ENCODE assay signal across 9 cellular contexts in genomic region chr10:123997486-123998196, GRCh38.
DNase-seq lines count a peak whose midpoint lies in the region; ATAC-seq and TF ChIP-seq lines count a peak whose summit lies in the region.
"Had no signal": no experiment of that assay in that cellular context is flagged by ENCODE, and none has a peak within 500 bp of the region (broad histone marks: within the 10 kb centered on the region; RNA-seq: fewer than 3 reads in every experiment).

No MANE protein-coding gene starts in this region.

- POLR2A ChIA-PET in naive thymus-derived CD4-positive, alpha-beta T cell (lab: Charles Lee) = no interaction called here

- H3K9me3 ChIP-seq in BLaER1 = no peaks in the 10 kb centered on the region
- H3K9me3 ChIP-seq in naive thymus-derived CD4-positive, alpha-beta T cell (ENCODE audit: control insufficient read depth in 2 of 3, low read length in 3 of 3) = no peaks in the 10 kb centered on the region

- no peaks in the 10 kb centered on the region for H3K36me3 Mint-ChIP-seq in naive thymus-derived CD4-positive, alpha-beta T cell
- H3K36me3 Mint-ChIP-seq in progenitor cell of endocrine pancreas (ENCODE audit: insufficient read depth) = no peaks in the 10 kb centered on the region
- no peaks in the 10 kb centered on the region for H3K36me3 Mint-ChIP-seq in GM23338 (ENCODE audit: low read depth)

- H4K20me1 ChIP-seq in BLaER1 (peaks cover 59% of the 10 kb centered on the region), GM23338 (replicated peaks; ENCODE audit: insufficient read depth) (no peaks in the 10 kb centered on the region)

- H3K27me3 ChIP-seq in BLaER1 (no peaks in the 10 kb centered on the region), GM23338 (ENCODE audit: insufficient read depth) (peaks cover 17% of the 10 kb centered on the region)
- H3K27me3 ChIP-seq in naive thymus-derived CD4-positive, alpha-beta T cell (ENCODE audit: control insufficient read depth in 2 of 2, insufficient read depth in 2 of 2, low read length in 2 of 2) = peaks cover 0 to 17% of the 10 kb centered on the region in 2 donors

- H3K4me3 Mint-ChIP-seq in naive thymus-derived CD4-positive, alpha-beta T cell = no peak overlapping the region
- no peak overlapping the region for H3K4me3 Mint-ChIP-seq in progenitor cell of endocrine pancreas (ENCODE audit: low read depth)
- H3K4me3 Mint-ChIP-seq in GM23338 = no peak overlapping the region
- H3K4me3 Mint-ChIP-seq: activated T-cell treated with anti-CD3 and anti-CD28 coated beads, Interleukin-2, amount 50 U/mL, for 72 hours had no signal

- H3K9me2 ChIP-seq in GM23338 (ENCODE audit: insufficient read depth) = no peaks in the 10 kb centered on the region

- CTCF ChIA-PET in naive thymus-derived CD4-positive, alpha-beta T cell (lab: Charles Lee) = interaction anchor here (0.7 to 4.6 kb wide), 2 partner anchors 191 to 393 kb away, joined by 3 to 91 read pairs; no protein-coding TSS in a partner anchor

- H3K4me3 ChIP-seq in BLaER1 (no peak overlapping the region), epithelial cell of esophagus (ENCODE audit: low read length) (no peak overlapping the region), GM23338 (no peak overlapping the region)
- no peak overlapping the region for H3K4me3 ChIP-seq in naive thymus-derived CD4-positive, alpha-beta T cell (ENCODE audit: low read length)

- intact Hi-C loops in naive thymus-derived CD4-positive, alpha-beta T cell (cut with micrococcal nuclease) = loop anchor here (10.0 kb wide), 2 partner anchors 747 to 827 kb away; partner anchors contain the start of gene FAM53B (in 1 of the 2)

- peak; percentile 76 for ATAC-seq in naive thymus-derived CD4-positive, alpha-beta T cell
- no peak for ATAC-seq in GM23338

- TF ChIP-seq CTCF in epithelial cell of esophagus (IDR thresholded peaks at IDR 0.05; ENCODE audit: insufficient read depth, low read depth, low read length, missing control alignments) (no peak), progenitor cell of endocrine pancreas (IDR thresholded peaks at IDR 0.05; ENCODE audit: unreplicated experiment) (no peak), GM23338 (conservative IDR thresholded peaks at IDR 0.05; ENCODE audit: low read depth in 2 of 2) (no peak)

- no peak overlapping the region for H3K27ac Mint-ChIP-seq in naive thymus-derived CD4-positive, alpha-beta T cell
- H3K27ac Mint-ChIP-seq in progenitor cell of endocrine pancreas = no peak overlapping the region
- no peak overlapping the region for H3K27ac Mint-ChIP-seq in GM23338
- H3K27ac Mint-ChIP-seq: activated T-cell treated with anti-CD3 and anti-CD28 coated beads, Interleukin-2, amount 50 U/mL, for 72 hours had no signal

- H3K27me3 Mint-ChIP-seq in naive thymus-derived CD4-positive, alpha-beta T cell = peaks cover 29 to 49% (median 35%) of the 10 kb centered on the region in 5 donors
- H3K27me3 Mint-ChIP-seq in progenitor cell of endocrine pancreas = peaks cover 47% of the 10 kb centered on the region
- H3K27me3 Mint-ChIP-seq in GM23338 (ENCODE audit: insufficient read depth, low read depth, poor library complexity) = peaks cover 37% of the 10 kb centered on the region

- H3K4me2 ChIP-seq in BLaER1 (peak overlapping the region; percentile 9; the same call in 1 of the 2 replicates), GM23338 (no peak overlapping the region)

- H3K9me3 Mint-ChIP-seq in naive thymus-derived CD4-positive, alpha-beta T cell = peaks cover 0 to 2% (median 0%) of the 10 kb centered on the region in 11 donors
- H3K9me3 Mint-ChIP-seq in progenitor cell of endocrine pancreas (ENCODE audit: low read depth) (no peaks in the 10 kb centered on the region), GM23338 (no peaks in the 10 kb centered on the region)
- H3K9me3 Mint-ChIP-seq: activated T-cell treated with anti-CD3 and anti-CD28 coated beads, Interleukin-2, amount 50 U/mL, for 72 hours had no signal

- H3K27ac ChIP-seq in BLaER1 (no peak overlapping the region), GM23338 (ENCODE audit: low read depth) (no peak overlapping the region)
- H3K27ac ChIP-seq in naive thymus-derived CD4-positive, alpha-beta T cell (ENCODE audit: low read depth, low read length) = no peak overlapping the region

- H3K36me3 ChIP-seq in BLaER1 = 0 out of 2 replicates have a peak, but pooled peaks cover 6% of the 10 kb centered on the region
- H3K36me3 ChIP-seq in naive thymus-derived CD4-positive, alpha-beta T cell (ENCODE audit: control insufficient read depth in 2 of 3, insufficient read depth in 3 of 3, low read length in 3 of 3) = no peaks in the 10 kb centered on the region
- H3K36me3 ChIP-seq in GM23338 (ENCODE audit: insufficient read depth) = no peaks in the 10 kb centered on the region

- no peaks in the 10 kb centered on the region for H3F3A ChIP-seq in GM23338 (replicated peaks; ENCODE audit: low read depth)

- no peaks in the 10 kb centered on the region for H3K79me2 ChIP-seq in GM23338 (replicated peaks; ENCODE audit: insufficient read depth)

- H2AFZ ChIP-seq in GM23338 = no peak overlapping the region

- peaks cover 7 to 15% (median 12%) of the 10 kb centered on the region in 7 donors for H3K4me1 Mint-ChIP-seq in naive thymus-derived CD4-positive, alpha-beta T cell
- H3K4me1 Mint-ChIP-seq in progenitor cell of endocrine pancreas (ENCODE audit: low read depth) (peaks cover 4% of the 10 kb centered on the region), GM23338 (peaks cover 20% of the 10 kb centered on the region)

- H3K9ac ChIP-seq in BLaER1 = no peak overlapping the region

- DNase-seq in MV-4-11 (lab: John Stamatoyannopoulos, UW) (peak; percentile 83), epithelial cell of esophagus (ENCODE audit: low read depth) (peak; percentile 96), occipital lobe (lab: John Stamatoyannopoulos, UW) (no peak), progenitor cell of endocrine pancreas (ENCODE audit: low spot score, unreplicated experiment) (no peak), activated T-cell treated with anti-CD3 and anti-CD28 coated beads for 4 hours (no peak), GM23338 (ENCODE audit: low spot score) (no peak)
- peak in 1 of 9 donors; percentile 1 for DNase-seq in naive thymus-derived CD4-positive, alpha-beta T cell
- DNase-seq: activated T-cell treated with anti-CD3 and anti-CD28 coated beads, Interleukin-2, amount 50 U/mL, for 72 hours had no signal

- peaks cover 60% of the 10 kb centered on the region for H3K4me1 ChIP-seq in BLaER1
- H3K4me1 ChIP-seq in naive thymus-derived CD4-positive, alpha-beta T cell (ENCODE audit: control insufficient read depth in 2 of 2, insufficient read depth in 2 of 2, low read length in 2 of 2) = peaks cover 9% of the 10 kb centered on the region in 2 donors
- peaks cover 8% of the 10 kb centered on the region for H3K4me1 ChIP-seq in GM23338 (ENCODE audit: insufficient read depth)

TF ChIP-seq in GM23338, 12 proteins besides CTCF, POLR2A, EP300 and RAD21 (continues in another document):
- no peak for TF ChIP-seq ZNF114 (CRISPR knock-in tag; IDR thresholded peaks at IDR 0.05)
- no peak for TF ChIP-seq STAT1 (IDR thresholded peaks at IDR 0.05; ENCODE audit: unreplicated experiment)
- TF ChIP-seq NANOG (IDR thresholded peaks at IDR 0.05; ENCODE audit: borderline replicate concordance) = no peak
- no peak for TF ChIP-seq JUNB (IDR thresholded peaks at IDR 0.05; ENCODE audit: unreplicated experiment)

Comparison
In these comparisons a context has a peak if more than half of its experiments do, and no peak if none do; other contexts are left out.
1. DNase-seq: peak in MV-4-11 (single experiment) and epithelial cell of esophagus (single experiment); none in occipital lobe (single experiment), progenitor cell of endocrine pancreas (single experiment), activated T-cell treated with anti-CD3 and anti-CD28 coated beads for 4 hours (single experiment) and GM23338 (single experiment).